In genomic region chr16:51713502-51713901, GRCh38 we compare ENCODE assay signal across 1 cellular context.
TF ChIP-seq lines count a peak whose summit lies in the region.

No MANE protein-coding gene starts in this region.

TF ChIP-seq in HepG2, 621 proteins besides CTCF, POLR2A, EP300 and RAD21 (continued from another document):
- no peak for TF ChIP-seq CSRNP1 (CRISPR knock-in tag; IDR thresholded peaks at IDR 0.05)
- TF ChIP-seq ZNF496 (CRISPR knock-in tag; IDR thresholded peaks at IDR 0.05; ENCODE audit: insufficient replicate concordance) = no peak
- TF ChIP-seq ZNF709 (CRISPR knock-in tag; IDR thresholded peaks at IDR 0.05) = no peak
- no peak for TF ChIP-seq ZNF775 (CRISPR knock-in tag; IDR thresholded peaks at IDR 0.05; ENCODE audit: borderline replicate concordance)
